12 cellular contexts compared by ENCODE assay signal in the genomic region with DNA sequence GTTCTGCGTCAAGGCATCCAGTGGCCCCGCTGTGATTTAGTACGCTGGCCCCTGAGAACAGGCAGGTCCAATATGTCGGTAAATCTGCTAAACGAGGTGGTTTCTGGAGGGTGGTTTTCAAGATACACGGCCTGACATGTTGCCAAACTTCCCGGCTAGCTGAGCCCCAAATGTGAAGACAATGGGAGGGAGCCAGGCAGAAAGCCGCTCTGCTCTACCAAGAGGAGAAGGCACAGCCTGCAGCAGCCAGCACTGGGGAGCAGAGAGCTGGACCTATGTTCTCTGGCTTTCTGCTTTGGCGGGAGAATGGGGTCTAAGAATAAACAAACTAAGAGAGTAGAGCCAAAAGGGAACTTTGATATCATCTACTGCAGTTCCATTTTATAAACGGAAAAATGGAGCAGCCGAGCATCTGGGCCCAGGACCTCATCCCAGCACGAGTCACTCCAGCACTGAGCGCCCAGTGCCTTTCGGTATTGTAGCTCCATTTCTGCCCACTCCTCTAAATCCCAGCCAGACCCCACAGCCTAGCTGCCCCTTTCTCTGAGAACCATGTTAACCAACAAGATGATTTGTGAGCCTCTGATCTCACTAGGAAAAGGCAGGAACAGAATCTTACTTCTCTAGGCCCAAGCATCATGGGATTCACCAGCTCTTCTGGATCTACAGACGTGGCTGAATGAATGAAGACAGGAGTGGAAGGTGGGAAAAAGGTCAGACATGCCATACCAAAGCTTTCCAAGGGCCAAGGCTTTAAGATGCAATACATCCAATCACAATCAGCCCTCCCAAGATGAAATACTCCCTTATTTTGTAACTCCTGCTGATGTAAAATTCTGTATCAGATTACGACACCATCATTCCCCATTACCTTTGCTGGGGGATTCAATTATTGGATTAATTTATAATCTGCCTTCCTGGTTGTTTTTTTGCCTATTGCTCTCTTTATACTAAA.
DNase-seq lines count a peak whose midpoint lies in the region; ATAC-seq lines count a peak whose summit lies in the region.
"Had no signal": no experiment of that assay in that cellular context is flagged by ENCODE, and none has a peak within 500 bp of the region (broad histone marks: within the 10 kb centered on the region; RNA-seq: fewer than 3 reads in every experiment).

No MANE protein-coding gene starts in this region.

- H3K4me3 Mint-ChIP-seq in stimulated activated effector memory CD8-positive, alpha-beta T cell treated with anti-CD3 and anti-CD28 coated beads, Interleukin-12 subunit alpha, Interleukin-12 subunit beta, amount 100 ng/mL, for 72 hours, result no peak overlapping the region
- H3K4me3 Mint-ChIP-seq: activated naive CD4-positive, alpha-beta T cell treated with anti-CD3 and anti-CD28 coated beads, Interleukin-2, amount 10 ng/mL, durations not matched to agents 7 days and 5 days had no signal

- peaks cover 5% of the 10 kb centered on the region for H3K36me3 Mint-ChIP-seq in stimulated activated effector memory CD8-positive, alpha-beta T cell treated with anti-CD3 and anti-CD28 coated beads, Interleukin-12 subunit alpha, Interleukin-12 subunit beta, amount 100 ng/mL, for 72 hours

- peaks cover 78% of the 10 kb centered on the region for H3K4me1 Mint-ChIP-seq in stimulated activated effector memory CD8-positive, alpha-beta T cell treated with anti-CD3 and anti-CD28 coated beads, Interleukin-12 subunit alpha, Interleukin-12 subunit beta, amount 100 ng/mL, for 72 hours

- DNase-seq in NCI-H226 (peak; percentile 25), ecto neural progenitor cell (ENCODE audit: low spot score) (peak; percentile 44), D341Med (ENCODE audit: low spot score) (no peak), A172 (ENCODE audit: low spot score) (no peak)
- DNase-seq in stimulated activated effector memory CD8-positive, alpha-beta T cell treated with anti-CD3 and anti-CD28 coated beads, Interleukin-12 subunit alpha, Interleukin-12 subunit beta, amount 100 ng/mL, for 72 hours (ENCODE audit: low spot score in 2 of 2), result no peak
- no peak for DNase-seq in activated T-cell treated with anti-CD3 and anti-CD28 coated beads, Interleukin-2, amount 50 U/mL, for 48 hours
- DNase-seq: activated naive CD4-positive, alpha-beta T cell treated with anti-CD3 and anti-CD28 coated beads, Interleukin-2, amount 10 ng/mL, durations not matched to agents 7 days and 5 days had no signal

- H3K27ac ChIP-seq in layer of hippocampus (ENCODE audit: low read depth, low read length), result peak overlapping the region; percentile 17

- no peaks in the 10 kb centered on the region for H3K27me3 ChIP-seq in layer of hippocampus (ENCODE audit: control insufficient read depth, insufficient read depth, low read length)

- H3K27ac Mint-ChIP-seq in stimulated activated effector memory CD8-positive, alpha-beta T cell treated with anti-CD3 and anti-CD28 coated beads, Interleukin-12 subunit alpha, Interleukin-12 subunit beta, amount 100 ng/mL, for 72 hours, result peak overlapping the region; percentile 6
- H3K27ac Mint-ChIP-seq: activated naive CD4-positive, alpha-beta T cell treated with anti-CD3 and anti-CD28 coated beads, Interleukin-2, amount 10 ng/mL, durations not matched to agents 7 days and 5 days had no signal

- H3K9me3 Mint-ChIP-seq in stimulated activated effector memory CD8-positive, alpha-beta T cell treated with anti-CD3 and anti-CD28 coated beads, Interleukin-12 subunit alpha, Interleukin-12 subunit beta, amount 100 ng/mL, for 72 hours, result no peaks in the 10 kb centered on the region
- H3K9me3 Mint-ChIP-seq: activated naive CD4-positive, alpha-beta T cell treated with anti-CD3 and anti-CD28 coated beads, Interleukin-2, amount 10 ng/mL, durations not matched to agents 7 days and 5 days had no signal

- ATAC-seq in stimulated activated effector memory CD8-positive, alpha-beta T cell treated with anti-CD3 and anti-CD28 coated beads, Interleukin-12 subunit alpha, Interleukin-12 subunit beta, amount 100 ng/mL, for 72 hours, result no peak
- no peak for ATAC-seq in HG03378 (IDR thresholded peaks at IDR 0.05; ENCODE audit: unreplicated experiment)
- ATAC-seq: activated CD4-positive, CD25-positive, alpha-beta regulatory T cell treated with anti-CD3 and anti-CD28 coated beads, Interleukin-2, amount 50 U/mL, for 24 hours; esophagus mucosa; GM12878 had no signal

Comparison
In these comparisons a context has a peak if more than half of its experiments do, and no peak if none do; other contexts are left out.
1. DNase-seq: peak in NCI-H226 (single experiment) and ecto neural progenitor cell (single experiment); none in stimulated activated effector memory CD8-positive, alpha-beta T cell treated with anti-CD3 and anti-CD28 coated beads, Interleukin-12 subunit alpha, Interleukin-12 subunit beta, amount 100 ng/mL, for 72 hours (0 of 2), D341Med (single experiment), A172 (single experiment) and activated T-cell treated with anti-CD3 and anti-CD28 coated beads, Interleukin-2, amount 50 U/mL, for 48 hours (0 of 2).